Comparison of ENCODE assay signal across 1 cellular context in genomic region chr10:5561704-5562645, GRCh38.
TF ChIP-seq lines count a peak whose summit lies in the region.

No MANE protein-coding gene starts in this region.

TF ChIP-seq in H1, 55 proteins besides CTCF, POLR2A, EP300 and RAD21:
- TF ChIP-seq RNF2 (IDR thresholded peaks at IDR 0.05; ENCODE audit: borderline replicate concordance, low read depth, low read length, missing control alignments, poor library complexity, severe bottlenecking): no peak
- no peak for TF ChIP-seq RBBP5 (IDR thresholded peaks at IDR 0.05; ENCODE audit: borderline replicate concordance, low read depth, low read length)
- TF ChIP-seq ATF2 (IDR thresholded peaks at IDR 0.05; ENCODE audit: low read length): no peak
- no peak for TF ChIP-seq RXRA (IDR thresholded peaks at IDR 0.05; ENCODE audit: insufficient read depth, low read depth, low read length)
- no peak for TF ChIP-seq CHD2 (IDR thresholded peaks at IDR 0.05; ENCODE audit: low read length)
- no peak for TF ChIP-seq EZH2 (IDR thresholded peaks at IDR 0.05; ENCODE audit: low read depth, low read length, severe bottlenecking)
